ENCODE assay signal across 25 cellular contexts in the genomic region with DNA sequence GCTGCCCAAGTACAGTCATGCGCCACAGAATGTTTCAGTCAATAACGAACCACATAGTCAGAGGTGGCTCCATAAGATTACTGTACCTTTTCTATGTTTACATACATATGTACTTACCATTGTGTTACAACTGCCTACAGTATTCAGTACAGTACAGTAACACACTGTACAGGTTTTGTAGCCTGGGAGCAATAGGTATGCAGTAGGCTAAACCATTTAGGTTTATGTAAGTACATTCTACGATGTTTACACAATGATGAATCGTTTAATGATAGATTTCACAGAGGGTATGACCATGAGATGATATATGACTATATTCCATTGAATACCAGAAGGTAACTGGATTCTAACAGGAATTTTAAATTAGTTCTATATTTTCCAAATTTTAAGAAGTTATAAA.
"Had no signal": no experiment of that assay in that cellular context is flagged by ENCODE, and none has a peak within 500 bp of the region (broad histone marks: within the 10 kb centered on the region; RNA-seq: fewer than 3 reads in every experiment).

No MANE protein-coding gene starts in this region.

- DNase-seq: activated CD4-positive, alpha-beta T cell treated with anti-CD3 and anti-CD28 coated beads for 36 hours; activated CD4-positive, CD25-positive, alpha-beta regulatory T cell; activated CD8-positive, alpha-beta memory T cell treated with anti-CD3 and anti-CD28 coated beads, Interleukin-2, amount 10 ng/mL, durations not matched to agents 7 days and 5 days; activated CD8-positive, alpha-beta T cell treated with anti-CD3 and anti-CD28 coated beads, Interleukin-2, amount 10 ng/mL, durations not matched to agents 7 days and 5 days; activated effector memory CD4-positive, alpha-beta T cell treated with Interleukin-2 at 50 U/mL for 16 hours; activated naive CD4-positive, alpha-beta T cell treated with Interleukin-2 at 50 U/mL for 16 hours; activated naive CD8-positive, alpha-beta T cell treated with anti-CD3 and anti-CD28 coated beads for 36 hours; caudate nucleus; gastrocnemius medialis; hypothalamus; immature natural killer cell; kidney; lower lobe of right lung; mesenchymal stem cell; right cardiac atrium; stimulated activated CD4-positive, alpha-beta T cell treated with anti-CD3 and anti-CD28 coated beads, Interleukin-15, amount 100 ng/mL, for 24 hours; stimulated activated CD4-positive, alpha-beta T cell treated with anti-CD3 and anti-CD28 coated beads, Interleukin-2, amount 100 ng/mL, for 24 hours; stimulated activated naive CD4-positive, alpha-beta T cell; T-helper 2 cell; tibial artery; upper lobe of right lung had no signal

- H3K4me3 ChIP-seq: ascending aorta, gastrocnemius medialis, lower lobe of right lung, suprapubic skin, tibial artery, upper lobe of right lung had no signal

- FAIRE-seq: kidney had no signal

- ATAC-seq: activated CD4-positive, alpha-beta T cell treated with anti-CD3 and anti-CD28 coated beads for 36 hours; activated CD8-positive, alpha-beta memory T cell treated with anti-CD3 and anti-CD28 coated beads, Interleukin-2, amount 10 ng/mL, durations not matched to agents 7 days and 5 days; activated CD8-positive, alpha-beta T cell treated with anti-CD3 and anti-CD28 coated beads, Interleukin-2, amount 10 ng/mL, durations not matched to agents 7 days and 5 days; gastrocnemius medialis; left lobe of liver; lower lobe of right lung; natural killer cell treated with Interleukin-12 subunit alpha and Interleukin-12 subunit beta and Interleukin-15 and Interleukin-18, amount 100 ng/mL, for 72 hours; right cardiac atrium; upper lobe of right lung had no signal

- H3K9me3 ChIP-seq: ascending aorta, gastrocnemius medialis, lower lobe of right lung, suprapubic skin, tibial artery, upper lobe of right lung had no signal

- H3K4me1 ChIP-seq: suprapubic skin, upper lobe of right lung had no signal

- H3K27ac ChIP-seq: ascending aorta, gastrocnemius medialis, lower lobe of right lung, suprapubic skin, tibial artery, upper lobe of right lung had no signal

- H3K27me3 ChIP-seq: ascending aorta, gastrocnemius medialis, suprapubic skin, tibial artery, upper lobe of right lung had no signal
